In genomic region chr14:88604213-88604612, GRCh38 we compare ENCODE assay signal across 26 cellular contexts. TPM values are rescaled to one million over a fixed set of nuclear protein-coding genes. Genes with fewer than 3 reads are reported as not detected.
"Had no signal": no experiment of that assay in that cellular context is flagged by ENCODE, and none has a peak within 500 bp of the region (broad histone marks: within the 10 kb centered on the region; RNA-seq: fewer than 3 reads in every experiment).

No MANE protein-coding gene starts in this region.

- H3K27ac Mint-ChIP-seq: activated naive CD4-positive, alpha-beta T cell treated with anti-CD3 and anti-CD28 coated beads, Interleukin-2, amount 50 U/mL, for 24 hours; activated naive CD8-positive, alpha-beta T cell treated with anti-CD3 and anti-CD28 coated beads, Interleukin-2, amount 50 U/mL, for 24 hours; mesothelial cell of epicardium; naive B cell; T-helper 2 cell treated with Interferon-gamma antibody and Interleukin-4, amounts not matched to agents 5 μg/mL and 100 μg/mL, for 36 hours had no signal

- H3K27ac ChIP-seq: heart left ventricle, parathyroid adenoma, right atrium auricular region, testis, uterus, VCaP had no signal

- H3K4me3 Mint-ChIP-seq: activated naive CD4-positive, alpha-beta T cell treated with anti-CD3 and anti-CD28 coated beads, Interleukin-2, amount 50 U/mL, for 24 hours; activated naive CD8-positive, alpha-beta T cell treated with anti-CD3 and anti-CD28 coated beads, Interleukin-2, amount 50 U/mL, for 24 hours; activated T-helper 17 cell treated with anti-CD3 and anti-CD28 coated beads, Interleukin-2, amount 50 U/mL, for 72 hours; mesothelial cell of epicardium; naive B cell; T-helper 2 cell treated with Interferon-gamma antibody and Interleukin-4, amounts not matched to agents 5 μg/mL and 100 μg/mL, for 36 hours had no signal

- H3K27me3 Mint-ChIP-seq: activated naive CD4-positive, alpha-beta T cell treated with anti-CD3 and anti-CD28 coated beads, Interleukin-2, amount 50 U/mL, for 24 hours; activated naive CD8-positive, alpha-beta T cell treated with anti-CD3 and anti-CD28 coated beads, Interleukin-2, amount 50 U/mL, for 24 hours; activated T-helper 17 cell treated with anti-CD3 and anti-CD28 coated beads, Interleukin-2, amount 50 U/mL, for 72 hours; naive B cell had no signal

- DNase-seq: activated CD4-positive, alpha-beta T cell treated with anti-CD3 and anti-CD28 coated beads for 48 hours; activated CD4-positive, alpha-beta T cell treated with anti-CD3 and anti-CD28 coated beads, Interleukin-2, amount 50 U/mL, for 48 hours; activated CD8-positive, alpha-beta memory T cell treated with anti-CD3 and anti-CD28 coated beads for 24 hours; activated CD8-positive, alpha-beta memory T cell treated with anti-CD3 and anti-CD28 coated beads, Interleukin-2, amount 50 U/mL, for 4 hours; activated naive CD8-positive, alpha-beta T cell treated with anti-CD3 and anti-CD28 coated beads, Interleukin-2, amount 50 U/mL, for 24 hours; activated T-cell treated with anti-CD3 and anti-CD28 coated beads, Interleukin-2, amount 50 U/mL, for 1 hour; amygdala; central memory CD4-positive, alpha-beta T cell; foreskin fibroblast; heart left ventricle; naive B cell; nucleus accumbens; stimulated activated CD4-positive, alpha-beta T cell treated with anti-CD3 and anti-CD28 coated beads, Interleukin-2, amount 100 ng/mL, for 24 hours; stimulated activated naive CD8-positive, alpha-beta T cell treated with anti-CD3 and anti-CD28 coated beads, Interleukin-15, Interleukin-2, amounts not matched to agents 100 U/mL and 50 U/mL, for 24 hours; testis; trophoblast cell; uterus had no signal

- ATAC-seq: activated CD4-positive, CD25-positive, alpha-beta regulatory T cell treated with anti-CD3 and anti-CD28 coated beads, Interleukin-2, amount 50 U/mL, for 24 hours; activated naive CD8-positive, alpha-beta T cell treated with anti-CD3 and anti-CD28 coated beads, Interleukin-2, amount 50 U/mL, for 24 hours; activated T-helper 17 cell treated with anti-CD3 and anti-CD28 coated beads, Interleukin-2, amount 50 U/mL, for 72 hours; heart left ventricle; stimulated activated naive CD8-positive, alpha-beta T cell treated with anti-CD3 and anti-CD28 coated beads, Interleukin-15, Interleukin-2, amounts not matched to agents 100 U/mL and 50 U/mL, for 24 hours had no signal

- H3K9me3 ChIP-seq: heart left ventricle, right atrium auricular region, testis, uterus had no signal

- H3K27me3 ChIP-seq: heart left ventricle, right atrium auricular region, testis, uterus had no signal

- H3K9me3 Mint-ChIP-seq: activated naive CD4-positive, alpha-beta T cell treated with anti-CD3 and anti-CD28 coated beads, Interleukin-2, amount 50 U/mL, for 24 hours; activated naive CD8-positive, alpha-beta T cell treated with anti-CD3 and anti-CD28 coated beads, Interleukin-2, amount 50 U/mL, for 24 hours; activated T-helper 17 cell treated with anti-CD3 and anti-CD28 coated beads, Interleukin-2, amount 50 U/mL, for 72 hours; mesothelial cell of epicardium; T-helper 2 cell treated with Interferon-gamma antibody and Interleukin-4, amounts not matched to agents 5 μg/mL and 100 μg/mL, for 36 hours had no signal

- H3K36me3 ChIP-seq: uterus had no signal

- H3K4me3 ChIP-seq: heart left ventricle, right atrium auricular region, smooth muscle cell, testis, uterus had no signal

- H3K4me1 ChIP-seq: heart left ventricle, parathyroid adenoma, right atrium auricular region, testis, uterus had no signal

- H3K4me1 Mint-ChIP-seq: mesothelial cell of epicardium had no signal

RNA-seq across cellular contexts. Expression of gene PTPN21, which starts 49.4 kb away (rescaled TPM):
- total RNA-seq: activated T-helper 17 cell treated with anti-CD3 and anti-CD28 coated beads, Interleukin-2, amount 50 U/mL, for 72 hours had no signal
